1 cellular context compared by ENCODE assay signal in the genomic region with DNA sequence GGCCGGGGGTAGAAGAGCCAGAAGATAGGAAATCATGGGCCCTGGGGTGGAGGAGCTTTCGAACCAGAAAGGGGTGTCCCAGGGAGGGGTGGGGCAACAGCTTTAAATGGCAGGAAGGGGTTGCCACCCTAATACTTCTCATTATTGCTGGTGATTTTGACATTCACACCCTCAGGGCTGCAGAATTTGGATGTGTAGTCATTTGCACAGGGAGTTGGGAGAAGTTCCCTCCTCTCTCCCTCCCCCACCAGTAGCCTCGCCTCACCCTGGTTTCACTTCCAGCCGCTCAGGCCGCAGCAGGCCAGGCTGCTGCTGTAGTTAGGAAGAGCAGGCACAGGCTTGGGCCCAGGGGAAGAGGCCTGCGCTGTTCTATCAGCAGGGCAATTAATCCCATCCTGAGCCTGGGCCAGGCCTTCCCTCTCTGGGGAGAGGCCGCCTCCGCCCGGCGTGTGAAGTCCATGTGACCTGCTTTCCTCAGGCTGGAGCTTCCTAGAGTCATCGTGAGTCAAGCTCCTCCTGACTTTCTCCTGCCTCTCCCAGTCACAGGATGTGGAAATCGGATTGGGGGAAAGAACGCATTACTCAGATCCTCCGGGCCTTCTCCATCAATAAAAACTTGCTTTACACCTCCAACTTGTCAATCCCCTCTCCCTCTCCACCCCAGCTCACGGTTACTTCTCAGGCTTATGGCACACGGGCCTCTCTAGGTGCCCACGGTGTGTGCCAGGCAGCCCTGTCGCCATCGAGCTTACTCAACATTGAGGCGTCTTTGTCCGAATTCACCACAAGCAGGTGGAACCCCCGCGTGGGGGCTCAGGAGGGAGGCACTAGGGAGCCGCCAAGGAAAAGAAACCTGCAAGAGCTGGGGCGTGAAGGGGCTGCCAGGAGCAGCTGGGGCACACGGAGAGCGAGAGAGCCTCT.
TF ChIP-seq lines count a peak whose summit lies in the region.

No MANE protein-coding gene starts in this region.

TF ChIP-seq in A549, 52 proteins besides CTCF, POLR2A, EP300 and RAD21 (continued from another document):
- TF ChIP-seq KDM5A (IDR thresholded peaks at IDR 0.05) (no peak), NFE2L2 (conservative IDR thresholded peaks at IDR 0.05; ENCODE audit: low read length) (peak; percentile 56; the same call in 1 of the 2 replicates), SMC3 (IDR thresholded peaks at IDR 0.05) (peak; percentile 24; the same call in 1 of the 3 replicates), MAFK (IDR thresholded peaks at IDR 0.05; ENCODE audit: partially characterized antibody) (no peak), MYC (IDR thresholded peaks at IDR 0.05; ENCODE audit: borderline replicate concordance, low read length) (no peak), ZFP36 (IDR thresholded peaks at IDR 0.05; ENCODE audit: borderline replicate concordance, partially characterized antibody) (no peak), RARB (CRISPR knock-in tag; IDR thresholded peaks at IDR 0.05) (no peak), TFCP2L1 (CRISPR knock-in tag; IDR thresholded peaks at IDR 0.05) (no peak), NPAS2 (CRISPR knock-in tag; IDR thresholded peaks at IDR 0.05; ENCODE audit: borderline replicate concordance) (no peak), EHMT2 (IDR thresholded peaks at IDR 0.05; ENCODE audit: low read depth) (no peak), KDM1A (IDR thresholded peaks at IDR 0.05; ENCODE audit: low read depth) (no peak), CBX2 (IDR thresholded peaks at IDR 0.05; ENCODE audit: borderline replicate concordance, low read depth) (no peak), USF2 (IDR thresholded peaks at IDR 0.05) (peak; percentile 75), RCOR1 (IDR thresholded peaks at IDR 0.05; ENCODE audit: low read depth, low read length) (no peak), NR3C1 (IDR thresholded peaks at IDR 0.05) (no peak), JUN (IDR thresholded peaks at IDR 0.05) (peak; percentile 49 to 51; a peak in 3 of 5 replicates), BHLHE40 (IDR thresholded peaks at IDR 0.05; ENCODE audit: low read depth, low read length) (no peak), HOXB5 (CRISPR knock-in tag; IDR thresholded peaks at IDR 0.05) (no peak; the same call in 1 of the 2 replicates), FOSB (CRISPR knock-in tag; IDR thresholded peaks at IDR 0.05) (no peak), ZNF302 (CRISPR knock-in tag; IDR thresholded peaks at IDR 0.05) (0 out of 2 replicates have a peak, but pooled peaks have one; percentile 14), ESRRA (IDR thresholded peaks at IDR 0.05; ENCODE audit: borderline replicate concordance, low read length) (no peak), FOXS1 (CRISPR knock-in tag; IDR thresholded peaks at IDR 0.05) (no peak)
- TF ChIP-seq, protein P1, sequence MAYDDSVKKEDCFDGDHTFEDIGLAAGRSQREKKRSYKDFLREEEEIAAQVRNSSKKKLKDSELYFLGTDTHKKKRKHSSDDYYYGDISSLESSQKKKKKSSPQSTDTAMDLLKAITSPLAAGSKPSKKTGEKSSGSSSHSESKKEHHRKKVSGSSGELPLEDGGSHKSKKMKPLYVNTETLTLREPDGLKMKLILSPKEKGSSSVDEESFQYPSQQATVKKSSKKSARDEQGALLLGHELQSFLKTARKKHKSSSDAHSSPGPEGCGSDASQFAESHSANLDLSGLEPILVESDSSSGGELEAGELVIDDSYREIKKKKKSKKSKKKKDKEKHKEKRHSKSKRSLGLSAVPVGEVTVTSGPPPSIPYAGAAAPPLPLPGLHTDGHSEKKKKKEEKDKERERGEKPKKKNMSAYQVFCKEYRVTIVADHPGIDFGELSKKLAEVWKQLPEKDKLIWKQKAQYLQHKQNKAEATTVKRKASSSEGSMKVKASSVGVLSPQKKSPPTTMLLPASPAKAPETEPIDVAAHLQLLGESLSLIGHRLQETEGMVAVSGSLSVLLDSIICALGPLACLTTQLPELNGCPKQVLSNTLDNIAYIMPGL (CRISPR knock-in tag; IDR thresholded peaks at IDR 0.05; ENCODE audit: borderline replicate concordance) = no peak
- TF ChIP-seq, protein P2, sequence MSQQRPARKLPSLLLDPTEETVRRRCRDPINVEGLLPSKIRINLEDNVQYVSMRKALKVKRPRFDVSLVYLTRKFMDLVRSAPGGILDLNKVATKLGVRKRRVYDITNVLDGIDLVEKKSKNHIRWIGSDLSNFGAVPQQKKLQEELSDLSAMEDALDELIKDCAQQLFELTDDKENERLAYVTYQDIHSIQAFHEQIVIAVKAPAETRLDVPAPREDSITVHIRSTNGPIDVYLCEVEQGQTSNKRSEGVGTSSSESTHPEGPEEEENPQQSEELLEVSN (IDR thresholded peaks at IDR 0.05; ENCODE audit: borderline replicate concordance, low read depth) = peak; percentile 81; the same call in 1 of the 2 replicates
- TF ChIP-seq, protein P3, sequence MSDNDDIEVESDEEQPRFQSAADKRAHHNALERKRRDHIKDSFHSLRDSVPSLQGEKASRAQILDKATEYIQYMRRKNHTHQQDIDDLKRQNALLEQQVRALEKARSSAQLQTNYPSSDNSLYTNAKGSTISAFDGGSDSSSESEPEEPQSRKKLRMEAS (IDR thresholded peaks at IDR 0.05) = peak; percentile 94
- TF ChIP-seq, protein P4, sequence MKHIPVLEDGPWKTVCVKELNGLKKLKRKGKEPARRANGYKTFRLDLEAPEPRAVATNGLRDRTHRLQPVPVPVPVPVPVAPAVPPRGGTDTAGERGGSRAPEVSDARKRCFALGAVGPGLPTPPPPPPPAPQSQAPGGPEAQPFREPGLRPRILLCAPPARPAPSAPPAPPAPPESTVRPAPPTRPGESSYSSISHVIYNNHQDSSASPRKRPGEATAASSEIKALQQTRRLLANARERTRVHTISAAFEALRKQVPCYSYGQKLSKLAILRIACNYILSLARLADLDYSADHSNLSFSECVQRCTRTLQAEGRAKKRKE (CRISPR knock-in tag; IDR thresholded peaks at IDR 0.05; ENCODE audit: low read depth) = no peak; the same call in 1 of the 2 replicates
